In genomic region chr19:16470911-16471811, GRCh38 we compare ENCODE assay signal across 8 cellular contexts. TPM values are rescaled to one million over a fixed set of nuclear protein-coding genes. Genes with fewer than 3 reads are reported as not detected.
DNase-seq lines count a peak whose midpoint lies in the region; ATAC-seq, FAIRE-seq and TF ChIP-seq lines count a peak whose summit lies in the region.

No MANE protein-coding gene starts in this region.

- DNase-seq in NOMO-1 (lab: John Stamatoyannopoulos, UW; ENCODE audit: unreplicated experiment in 2 of 2) (peak; percentile 27 to 29), NOMO-1 treated with DMSO at 0.1 percent for 48 hours (lab: John Stamatoyannopoulos, UW; ENCODE audit: unreplicated experiment) (no peak), PC-3 (peak; percentile 42), bronchial epithelial cell (ENCODE audit: low read depth) (peak; percentile 75), HepG2 (ENCODE audit: low spot score) (no peak), NCI-H526 treated with DMSO at 0.1 percent for 48 hours (lab: John Stamatoyannopoulos, UW) (no peak)
- DNase-seq in stimulated activated naive B cell treated with anti-CD40 and anti-IgM and Interleukin-4, amounts not matched to agents 10 μg/mL and 1 μg/mL and 100 μg/mL, for 72 hours = no peak

- CTCF ChIA-PET in PC-3 (lab: Charles Lee) = interaction anchor here (0.6 kb wide), 1 partner anchor 13 kb away, joined by 3 read pairs; no protein-coding TSS in a partner anchor
- CTCF ChIA-PET in HepG2 (lab: Yijun Ruan, JAX; ENCODE audit: low intra/inter-chr PET ratio, low total read pairs) = no interaction called here

- TF ChIP-seq CTCF in PC-3 (conservative IDR thresholded peaks at IDR 0.05; ENCODE audit: low read depth, low read length) (no peak), bronchial epithelial cell (IDR thresholded peaks at IDR 0.05; ENCODE audit: insufficient read depth, low read length, severe bottlenecking) (no peak), HepG2 (CRISPR knock-in tag; IDR thresholded peaks at IDR 0.05) (no peak)

- FAIRE-seq in bronchial epithelial cell (lab: Jason Lieb, UNC) (no peak), HepG2 (lab: Jason Lieb, UNC) (no peak)

- H3K4me1 Mint-ChIP-seq in stimulated activated naive B cell treated with anti-CD40 and anti-IgM and Interleukin-4, amounts not matched to agents 10 μg/mL and 1 μg/mL and 100 μg/mL, for 72 hours = peaks cover 31 to 51% of the 10 kb centered on the region in 2 donors

- peak overlapping the region; percentile 77 for H3K27ac Mint-ChIP-seq in stimulated activated naive B cell treated with anti-CD40 and anti-IgM and Interleukin-4, amounts not matched to agents 10 μg/mL and 1 μg/mL and 100 μg/mL, for 72 hours

- H4K20me1 ChIP-seq in PC-3 (ENCODE audit: low read length) = no peaks in the 10 kb centered on the region
- H4K20me1 ChIP-seq in HepG2 (ENCODE audit: insufficient read depth, low read length) = peaks cover 7% of the 10 kb centered on the region

- peaks cover 4 to 19% of the 10 kb centered on the region in 2 donors for H3K36me3 Mint-ChIP-seq in stimulated activated naive B cell treated with anti-CD40 and anti-IgM and Interleukin-4, amounts not matched to agents 10 μg/mL and 1 μg/mL and 100 μg/mL, for 72 hours

- POLR2A ChIA-PET in PC-3 (lab: Charles Lee; ENCODE audit: unreplicated experiment) = interaction anchor here (0.6 kb wide), 1 partner anchor 188 kb away, joined by 3 read pairs; no protein-coding TSS in a partner anchor
- POLR2A ChIA-PET in HepG2 (lab: Yijun Ruan, JAX) = interaction anchor here (0.9 to 1.1 kb wide), 2 partner anchors 13 to 25 kb away, joined by 3 read pairs; partner anchors contain the start of genes C19orf44 and CALR3

- H3K27me3 ChIP-seq in PC-3 (ENCODE audit: low read length) = no peaks in the 10 kb centered on the region
- H3K27me3 ChIP-seq in bronchial epithelial cell (ENCODE audit: control insufficient read depth, insufficient read depth, low read length) = no peaks in the 10 kb centered on the region
- H3K27me3 ChIP-seq in HepG2 (ENCODE audit: control insufficient read depth in 1 of 2, insufficient read depth in 2 of 2, low read length in 2 of 2) = no peaks in the 10 kb centered on the region

- TF ChIP-seq EP300 in HepG2 (IDR thresholded peaks at IDR 0.05; ENCODE audit: low read depth in 2 of 2, low read length in 2 of 2) (no peak), HepG2 (CRISPR knock-in tag; IDR thresholded peaks at IDR 0.05; ENCODE audit: borderline replicate concordance) (no peak)

- ATAC-seq in HG02610 (IDR thresholded peaks at IDR 0.05; ENCODE audit: unreplicated experiment) = peak; percentile 19
- peak; percentile 32 for ATAC-seq in PC-3
- ATAC-seq in HepG2 = peak; percentile 6; the same call in 2 of the 3 replicates
- ATAC-seq in stimulated activated naive B cell treated with anti-CD40 and anti-IgM and Interleukin-4, amounts not matched to agents 10 μg/mL and 1 μg/mL and 100 μg/mL, for 72 hours (replicated peaks) = peak; percentile 44 to 50

- no peak for TF ChIP-seq POLR2A in HepG2 (IDR thresholded peaks at IDR 0.05; ENCODE audit: insufficient read depth in 1 of 2, low read depth in 2 of 2, low read length in 2 of 2)

- H3F3A ChIP-seq in PC-3 (ENCODE audit: low read length, unreplicated experiment) = no peaks in the 10 kb centered on the region

- H3K27me3 Mint-ChIP-seq in stimulated activated naive B cell treated with anti-CD40 and anti-IgM and Interleukin-4, amounts not matched to agents 10 μg/mL and 1 μg/mL and 100 μg/mL, for 72 hours = no peaks in the 10 kb centered on the region

- TF ChIP-seq RAD21 in HepG2 (CRISPR knock-in tag; IDR thresholded peaks at IDR 0.05) = no peak

- H3K9me3 Mint-ChIP-seq in stimulated activated naive B cell treated with anti-CD40 and anti-IgM and Interleukin-4, amounts not matched to agents 10 μg/mL and 1 μg/mL and 100 μg/mL, for 72 hours = no peaks in the 10 kb centered on the region

- H3K27ac ChIP-seq in PC-3 (ENCODE audit: low read length) = peak overlapping the region; percentile 43
- H3K27ac ChIP-seq in HepG2 (ENCODE audit: extremely low read length, insufficient read depth, low read length) = peak overlapping the region; percentile 29

- H3K36me3 ChIP-seq in PC-3 (ENCODE audit: low read depth, low read length) (no peaks in the 10 kb centered on the region; the same call in 1 of the 2 replicates), bronchial epithelial cell (ENCODE audit: control insufficient read depth, insufficient read depth, low read length) (peaks cover 1% of the 10 kb centered on the region), HepG2 (replicated peaks in 1 of 2; ENCODE audit: control insufficient read depth in 1 of 2, insufficient read depth in 2 of 2, low read length in 2 of 2) (no peaks in the 10 kb centered on the region)

- H3K4me3 ChIP-seq in PC-3 (ENCODE audit: low read length) (peak overlapping the region; percentile 94), bronchial epithelial cell (ENCODE audit: low read depth, low read length) (peak overlapping the region; percentile 78), HepG2 (replicated peaks in 1 of 3; ENCODE audit: insufficient read depth in 1 of 3, low read depth in 2 of 3, low read length in 3 of 3) (peak overlapping the region; percentile 93 to 98 (median 97))

- H3K9me2 ChIP-seq in PC-3 (replicated peaks; ENCODE audit: low read length) = no peaks in the 10 kb centered on the region

- H3K9me3 ChIP-seq in PC-3 (ENCODE audit: low read length) (no peaks in the 10 kb centered on the region), HepG2 (ENCODE audit: low read length) (peaks cover 6% of the 10 kb centered on the region)

- intact Hi-C loops in PC-3 (cut with micrococcal nuclease) = no loop called here
- intact Hi-C loops in HepG2 (cut with micrococcal nuclease; ENCODE audit: unreplicated experiment) = no loop called here

- H2AFZ ChIP-seq in PC-3 (ENCODE audit: low read length) (peak overlapping the region; percentile 60), HepG2 (ENCODE audit: low read length) (no peak overlapping the region)

- H3K4me3 Mint-ChIP-seq in stimulated activated naive B cell treated with anti-CD40 and anti-IgM and Interleukin-4, amounts not matched to agents 10 μg/mL and 1 μg/mL and 100 μg/mL, for 72 hours = peak overlapping the region; percentile 87 to 89

- peak overlapping the region; percentile 88 for H3K9ac ChIP-seq in PC-3 (ENCODE audit: low read length)
- peak overlapping the region; percentile 83 for H3K9ac ChIP-seq in HepG2 (ENCODE audit: insufficient read depth, low read depth, low read length)

- H3K79me2 ChIP-seq in PC-3 (ENCODE audit: low read length) = peaks cover 54% of the 10 kb centered on the region
- peaks cover 51% of the 10 kb centered on the region for H3K79me2 ChIP-seq in HepG2 (ENCODE audit: insufficient read depth, low read length)

- in situ Hi-C loops in HepG2 (cut with HindIII; ENCODE audit: extremely low pct_ligation_motif_present, low pct_unique_long_range_greater_than_20kb) = no loop called here

- BruUV-seq in PC-3 (replicated peaks; lab: Mats Ljungman, UMichigan) = TSS peak; percentile 61
- BruUV-seq in HepG2 (replicated peaks; lab: Mats Ljungman, UMichigan) = TSS peak; percentile 66

- H3K4me2 ChIP-seq in PC-3 (ENCODE audit: low read length) (peak overlapping the region; percentile 92), HepG2 (ENCODE audit: low read depth, low read length) (peak overlapping the region; percentile 88)

- H3K4me1 ChIP-seq in PC-3 (ENCODE audit: insufficient read depth, low read length) (peaks cover 20% of the 10 kb centered on the region), HepG2 (ENCODE audit: insufficient read depth, low read length) (peaks cover 68% of the 10 kb centered on the region)

- WGBS in HepG2 (ENCODE audit: low lambda C conversion rate) = 2% methylated on average over 23 of the region's 67 CpGs

RNA-seq across cellular contexts. Expression of gene EPS15L1, which starts 0.6 kb away (rescaled TPM):
- total RNA-seq in PC-3 (2014; rRNA removed) (18.1 and 23.8 TPM in 2 replicates), bronchial epithelial cell (11.1 and 14.3 TPM in 2 replicates), HepG2 (2016; rRNA removed; fragmentation: Illumina TruSeq; extraction: Trizol) (7.0 and 8.6 TPM in 2 replicates)
- total RNA-seq in HepG2 (2016; cell fraction: cytosol; rRNA removed; fragmentation: Illumina TruSeq; extraction: Trizol; ENCODE audit: low read depth) = 3.7 and 4.1 TPM in 2 replicates
- total RNA-seq in HepG2 (2016; cell fraction: insoluble cytoplasmic fraction; rRNA removed; fragmentation: Illumina TruSeq; extraction: Trizol) = 8.4 and 8.7 TPM in 2 replicates
- total RNA-seq in HepG2 (2016; cell fraction: membrane; rRNA removed; fragmentation: Illumina TruSeq; extraction: Trizol) = 5.5 and 7.2 TPM in 2 replicates
- total RNA-seq in HepG2 (2016; cell fraction: nucleus; rRNA removed; fragmentation: Illumina TruSeq; extraction: Trizol) = 16.1 and 18.4 TPM in 2 replicates
- polyA plus RNA-seq in HepG2 (2011; rRNA removed) = 14.0 and 16.5 TPM in 2 replicates
- polyA plus RNA-seq in HepG2 (2011; cell fraction: cytosol; rRNA removed) = 8.2 and 8.5 TPM in 2 replicates
- 28.2 and 31.7 TPM in 2 replicates for polyA plus RNA-seq in HepG2 (2011; cell fraction: nucleus; rRNA removed)
- polyA plus RNA-seq in HepG2 (2012) = 23.7 and 24.6 TPM in 2 replicates
- polyA plus RNA-seq in HepG2 (2016; cell fraction: cytosol; fragmentation: Illumina TruSeq; extraction: Trizol; ENCODE audit: low read depth) = 2.8 TPM in 2 replicates
- 18.3 and 21.1 TPM in 2 replicates for polyA plus RNA-seq in HepG2 (2016; cell fraction: insoluble cytoplasmic fraction; fragmentation: Illumina TruSeq; extraction: Trizol; ENCODE audit: low read depth)
- 3.9 and 5.1 TPM in 2 replicates for polyA plus RNA-seq in HepG2 (2016; cell fraction: membrane; fragmentation: Illumina TruSeq; extraction: Trizol; ENCODE audit: low read depth)
- polyA plus RNA-seq in HepG2 (2016; cell fraction: nucleus; fragmentation: Illumina TruSeq; extraction: Trizol; ENCODE audit: insufficient read depth, low read depth) = 25.3 and 31.3 TPM in 2 replicates
- polyA minus RNA-seq in HepG2 (2011; rRNA and poly(A)+ RNA removed; ENCODE audit: low replicate concordance) = 22.5 and 23.7 TPM in 2 replicates
- 13.0 and 19.8 TPM in 2 replicates for polyA minus RNA-seq in HepG2 (2011; cell fraction: cytosol; rRNA and poly(A)+ RNA removed)
- polyA minus RNA-seq in HepG2 (2011; cell fraction: nucleus; rRNA and poly(A)+ RNA removed) = 31.8 and 42.8 TPM in 2 replicates

RNA-seq across cellular contexts. Expression of gene CALR3, which starts 24.8 kb away (rescaled TPM):
- total RNA-seq in PC-3 (2014; rRNA removed) (0.47 TPM in 1 of 2 replicates, not detected in the other), bronchial epithelial cell (0.26 and 0.51 TPM in 2 replicates), HepG2 (2016; rRNA removed; fragmentation: Illumina TruSeq; extraction: Trizol) (not detected in 2 replicates)
- total RNA-seq in HepG2 (2016; cell fraction: cytosol; rRNA removed; fragmentation: Illumina TruSeq; extraction: Trizol; ENCODE audit: low read depth) = not detected in 2 replicates
- total RNA-seq in HepG2 (2016; cell fraction: insoluble cytoplasmic fraction; rRNA removed; fragmentation: Illumina TruSeq; extraction: Trizol) = not detected in 2 replicates
- not detected in 2 replicates for total RNA-seq in HepG2 (2016; cell fraction: membrane; rRNA removed; fragmentation: Illumina TruSeq; extraction: Trizol)
- not detected in 2 replicates for total RNA-seq in HepG2 (2016; cell fraction: nucleus; rRNA removed; fragmentation: Illumina TruSeq; extraction: Trizol)
- polyA plus RNA-seq in HepG2 (2011; rRNA removed) = not detected in 2 replicates
- polyA plus RNA-seq in HepG2 (2011; cell fraction: cytosol; rRNA removed) = not detected in 2 replicates
- not detected in 2 replicates for polyA plus RNA-seq in HepG2 (2011; cell fraction: nucleus; rRNA removed)
- 0.16 TPM in 1 of 2 replicates, not detected in the other for polyA plus RNA-seq in HepG2 (2012)
- not detected in 2 replicates for polyA plus RNA-seq in HepG2 (2016; cell fraction: cytosol; fragmentation: Illumina TruSeq; extraction: Trizol; ENCODE audit: low read depth)
- polyA plus RNA-seq in HepG2 (2016; cell fraction: insoluble cytoplasmic fraction; fragmentation: Illumina TruSeq; extraction: Trizol; ENCODE audit: low read depth) = not detected in 2 replicates
- not detected in 2 replicates for polyA plus RNA-seq in HepG2 (2016; cell fraction: membrane; fragmentation: Illumina TruSeq; extraction: Trizol; ENCODE audit: low read depth)
- not detected in 2 replicates for polyA plus RNA-seq in HepG2 (2016; cell fraction: nucleus; fragmentation: Illumina TruSeq; extraction: Trizol; ENCODE audit: insufficient read depth, low read depth)
- not detected in 2 replicates for polyA minus RNA-seq in HepG2 (2011; rRNA and poly(A)+ RNA removed; ENCODE audit: low replicate concordance)
- not detected in 2 replicates for polyA minus RNA-seq in HepG2 (2011; cell fraction: cytosol; rRNA and poly(A)+ RNA removed)
- not detected in 2 replicates for polyA minus RNA-seq in HepG2 (2011; cell fraction: nucleus; rRNA and poly(A)+ RNA removed)

RNA-seq across cellular contexts. Expression of gene C19orf44, which starts 25.0 kb away (rescaled TPM):
- total RNA-seq in PC-3 (2014; rRNA removed) (2.5 and 5.2 TPM in 2 replicates), bronchial epithelial cell (0.77 and 1.1 TPM in 2 replicates), HepG2 (2016; rRNA removed; fragmentation: Illumina TruSeq; extraction: Trizol) (3.6 and 4.3 TPM in 2 replicates)
- 2.6 and 3.0 TPM in 2 replicates for total RNA-seq in HepG2 (2016; cell fraction: cytosol; rRNA removed; fragmentation: Illumina TruSeq; extraction: Trizol; ENCODE audit: low read depth)
- 2.7 and 3.1 TPM in 2 replicates for total RNA-seq in HepG2 (2016; cell fraction: insoluble cytoplasmic fraction; rRNA removed; fragmentation: Illumina TruSeq; extraction: Trizol)
- total RNA-seq in HepG2 (2016; cell fraction: membrane; rRNA removed; fragmentation: Illumina TruSeq; extraction: Trizol) = 1.9 and 2.2 TPM in 2 replicates
- total RNA-seq in HepG2 (2016; cell fraction: nucleus; rRNA removed; fragmentation: Illumina TruSeq; extraction: Trizol) = 4.6 and 4.8 TPM in 2 replicates
- polyA plus RNA-seq in HepG2 (2011; rRNA removed) = 3.2 and 4.1 TPM in 2 replicates
- polyA plus RNA-seq in HepG2 (2011; cell fraction: cytosol; rRNA removed) = 3.3 and 3.5 TPM in 2 replicates
- 10.6 and 11.2 TPM in 2 replicates for polyA plus RNA-seq in HepG2 (2011; cell fraction: nucleus; rRNA removed)
- 3.4 and 5.4 TPM in 2 replicates for polyA plus RNA-seq in HepG2 (2012)
- polyA plus RNA-seq in HepG2 (2016; cell fraction: cytosol; fragmentation: Illumina TruSeq; extraction: Trizol; ENCODE audit: low read depth) = 0.60 and 0.90 TPM in 2 replicates
- polyA plus RNA-seq in HepG2 (2016; cell fraction: insoluble cytoplasmic fraction; fragmentation: Illumina TruSeq; extraction: Trizol; ENCODE audit: low read depth) = 3.6 and 4.3 TPM in 2 replicates
- polyA plus RNA-seq in HepG2 (2016; cell fraction: membrane; fragmentation: Illumina TruSeq; extraction: Trizol; ENCODE audit: low read depth) = 1.5 TPM in 2 replicates
- 10.2 and 12.1 TPM in 2 replicates for polyA plus RNA-seq in HepG2 (2016; cell fraction: nucleus; fragmentation: Illumina TruSeq; extraction: Trizol; ENCODE audit: insufficient read depth, low read depth)
- polyA minus RNA-seq in HepG2 (2011; rRNA and poly(A)+ RNA removed; ENCODE audit: low replicate concordance) = 2.9 and 3.4 TPM in 2 replicates
- 2.4 and 4.4 TPM in 2 replicates for polyA minus RNA-seq in HepG2 (2011; cell fraction: cytosol; rRNA and poly(A)+ RNA removed)
- 6.7 and 8.1 TPM in 2 replicates for polyA minus RNA-seq in HepG2 (2011; cell fraction: nucleus; rRNA and poly(A)+ RNA removed)

Comparison
In these comparisons a context has a peak if more than half of its experiments do, and no peak if none do; other contexts are left out.
1. DNase-seq: peak in NOMO-1 (2 of 2), PC-3 (single experiment) and bronchial epithelial cell (single experiment); none in NOMO-1 treated with DMSO at 0.1 percent for 48 hours (single experiment), HepG2 (single experiment), stimulated activated naive B cell treated with anti-CD40 and anti-IgM and Interleukin-4, amounts not matched to agents 10 μg/mL and 1 μg/mL and 100 μg/mL, for 72 hours (single experiment) and NCI-H526 treated with DMSO at 0.1 percent for 48 hours (single experiment).
2. Peak in every context shown above with its lines, with median percentiles within 50 percentile points of each other: ATAC-seq and H3K4me3 ChIP-seq.